ENCODE assay signal across 14 cellular contexts in the genomic region with DNA sequence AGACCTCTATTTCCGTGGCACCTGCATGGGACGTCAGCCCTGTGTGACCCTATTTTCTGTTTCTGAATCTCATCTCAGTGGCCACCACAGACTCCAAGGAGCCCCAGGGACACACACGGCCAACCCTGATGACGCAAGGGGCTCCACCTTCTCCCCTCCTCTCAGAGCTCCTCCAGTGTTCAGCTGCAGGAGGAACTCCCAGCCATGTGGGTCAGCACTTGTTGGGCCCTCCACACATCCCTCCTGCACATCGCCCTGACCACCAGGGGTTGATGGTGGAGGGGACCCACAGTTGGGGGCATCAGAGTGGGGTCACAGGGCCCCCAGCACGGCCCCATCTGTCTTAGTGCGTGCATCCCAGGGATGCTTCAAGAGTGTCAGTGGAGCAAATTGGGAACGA.
"Had no signal": no experiment of that assay in that cellular context is flagged by ENCODE, and none has a peak within 500 bp of the region (broad histone marks: within the 10 kb centered on the region; RNA-seq: fewer than 3 reads in every experiment).

No MANE protein-coding gene starts in this region.

- H3K27ac ChIP-seq: SJSA1, tibial artery had no signal

- DNase-seq: activated CD4-positive, alpha-beta T cell treated with anti-CD3 and anti-CD28 coated beads, Interleukin-2, amount 10 ng/mL, durations not matched to agents 7 days and 5 days; activated CD4-positive, CD25-positive, alpha-beta regulatory T cell; activated naive CD4-positive, alpha-beta T cell; activated naive CD8-positive, alpha-beta T cell treated with anti-CD3 and anti-CD28 coated beads, Interleukin-2, amount 10 ng/mL, durations not matched to agents 7 days and 5 days; activated T-cell treated with anti-CD3 and anti-CD28 coated beads, Interleukin-2, amount 50 U/mL, for 72 hours; cortex of kidney; effector CD4-positive, alpha-beta T cell; foreskin fibroblast; glutamatergic neuron; nephron progenitor cell; SW 1271; tibial artery had no signal

- H3K4me3 ChIP-seq: SJSA1, tibial artery had no signal

- H3K27me3 ChIP-seq: SJSA1 had no signal

- ATAC-seq: activated T-cell treated with anti-CD3 and anti-CD28 coated beads, Interleukin-2, amount 50 U/mL, for 72 hours; stimulated activated memory B cell treated with anti-CD40 and anti-IgM and Interleukin-4, amounts not matched to agents 10 μg/mL and 1 μg/mL and 100 μg/mL, for 72 hours had no signal

- H3K4me1 ChIP-seq: SJSA1, tibial artery had no signal

- H3K36me3 ChIP-seq: SJSA1, tibial artery had no signal
